8 cellular contexts compared by ENCODE assay signal in genomic region chr6:34791842-34792604, GRCh38. TPM values are rescaled to one million over a fixed set of nuclear protein-coding genes. Genes with fewer than 3 reads are reported as not detected.
DNase-seq lines count a peak whose midpoint lies in the region; ATAC-seq and TF ChIP-seq lines count a peak whose summit lies in the region.

TSS of gene BLTP3A (plus strand) at chr6:34792083. CDS start at chr6:34792251, 168 bp downstream.

- H3K4me1 ChIP-seq in HCT116 (ENCODE audit: control insufficient read depth in 1 of 2, insufficient read depth in 2 of 2, low read length in 2 of 2) (peaks cover 5 to 17% of the 10 kb centered on the region in 2 experiments; a peak in 3 of 4 replicates), heart left ventricle (peaks cover 0 to 38% (median 16%) of the 10 kb centered on the region in 12 donors)

- BruUV-seq in HCT116 (replicated peaks; lab: Mats Ljungman, UMichigan), result no TSS peak

- H3K4me2 ChIP-seq in HCT116 (ENCODE audit: low read length) (peak within 1 kb of the TSS; percentile 82), SU-DHL-6 (ENCODE audit: low read depth, low read length, poor library complexity, severe bottlenecking) (peak within 1 kb of the TSS; percentile 92)

- intact Hi-C loops in HCT116 (cut with micrococcal nuclease), result no loop called here
- intact Hi-C loops in heart left ventricle (cut with DNase I), result loop anchor here in 5 of 10 donors (1.0 to 5.0 kb wide), 3 partner anchors 35 kb away; partner anchors contain the start of gene SNRPC (in 5 of the 5)
- intact Hi-C loops in posterior cingulate gyrus (cut with DNase I), result loop anchor here (5.0 kb wide), 1 partner anchor 35 kb away; the partner anchor contains the start of gene SNRPC

- H3K36me3 Mint-ChIP-seq in activated naive CD8-positive, alpha-beta T cell treated with anti-CD3 and anti-CD28 coated beads, Interleukin-2, amount 50 U/mL, for 24 hours (ENCODE audit: low read depth), result no peaks in the 10 kb centered on the region
- no peaks in the 10 kb centered on the region for H3K36me3 Mint-ChIP-seq in type B pancreatic cell

- peak within 1 kb of the TSS; percentile 76 to 81 for H3K4me3 ChIP-seq in HCT116 (replicated peaks in 1 of 2; ENCODE audit: low read depth in 1 of 2, low read length in 2 of 2)
- H3K4me3 ChIP-seq in SU-DHL-6 (ENCODE audit: insufficient read depth, low read length, poor library complexity, severe bottlenecking), result peak within 1 kb of the TSS; percentile 98
- H3K4me3 ChIP-seq in heart left ventricle, result peak within 1 kb of the TSS; percentile 73 to 99 (median 94)

- H3K27ac Mint-ChIP-seq in activated naive CD8-positive, alpha-beta T cell treated with anti-CD3 and anti-CD28 coated beads, Interleukin-2, amount 50 U/mL, for 24 hours, result peak within 1 kb of the TSS; percentile 97
- peak within 1 kb of the TSS; percentile 97 for H3K27ac Mint-ChIP-seq in type B pancreatic cell

- ATAC-seq in HCT116 (peak; percentile 93), heart left ventricle (peak; percentile 75 to 95 (median 91))
- ATAC-seq in activated naive CD8-positive, alpha-beta T cell treated with anti-CD3 and anti-CD28 coated beads, Interleukin-2, amount 50 U/mL, for 24 hours, result peak; percentile 89

- H4K20me1 ChIP-seq in HCT116 (ENCODE audit: insufficient read depth) (no peaks in the 10 kb centered on the region), SU-DHL-6 (ENCODE audit: low read depth, low read length) (no peaks in the 10 kb centered on the region)

- H3K27me3 Mint-ChIP-seq in activated naive CD8-positive, alpha-beta T cell treated with anti-CD3 and anti-CD28 coated beads, Interleukin-2, amount 50 U/mL, for 24 hours, result no peaks in the 10 kb centered on the region
- H3K27me3 Mint-ChIP-seq in type B pancreatic cell, result no peaks in the 10 kb centered on the region

- DNase-seq in GM03348 (ENCODE audit: low spot score) (peak; percentile 95), HCT116 (ENCODE audit: low read depth, low spot score) (peak; percentile 33), MV-4-11 (lab: John Stamatoyannopoulos, UW) (peak; percentile 74), heart left ventricle (peak; percentile 68 to 89 (median 83)), posterior cingulate gyrus (peak; percentile 42 to 94 (median 66)), type B pancreatic cell (ENCODE audit: extremely low spot score, unreplicated experiment) (peak; percentile 81)
- peak; percentile 79 for DNase-seq in activated naive CD8-positive, alpha-beta T cell treated with anti-CD3 and anti-CD28 coated beads, Interleukin-2, amount 50 U/mL, for 24 hours

- RAD21 ChIA-PET in HCT116 (lab: Charles Lee; ENCODE audit: low non-redundant PET in 1 of 2, low total read pairs in 2 of 2, uncharacterized antibody in 2 of 2, unreplicated experiment in 2 of 2), result no interaction called here

- H3K4me3 Mint-ChIP-seq in activated naive CD8-positive, alpha-beta T cell treated with anti-CD3 and anti-CD28 coated beads, Interleukin-2, amount 50 U/mL, for 24 hours, result peak within 1 kb of the TSS; percentile 97
- H3K4me3 Mint-ChIP-seq in type B pancreatic cell, result peak within 1 kb of the TSS; percentile 95

- peak; percentile 85 for TF ChIP-seq POLR2A in HCT116 (IDR thresholded peaks at IDR 0.05; ENCODE audit: borderline replicate concordance, extremely low read depth, insufficient read depth, insufficient read length)
- peak; percentile 28 to 36 for TF ChIP-seq POLR2A in heart left ventricle (IDR thresholded peaks at IDR 0.05)

- CTCF ChIA-PET in HCT116 (lab: Charles Lee), result interaction anchor here (1.0 to 2.0 kb wide), 4 partner anchors 9 to 348 kb away, joined by 3 to 6 read pairs (median 4); partner anchors contain the start of gene SNRPC

- peaks cover 41% of the 10 kb centered on the region for H3K79me2 ChIP-seq in HCT116 (ENCODE audit: insufficient read depth, low read length)
- H3K79me2 ChIP-seq in SU-DHL-6 (ENCODE audit: insufficient read depth, low read length), result peaks cover 48% of the 10 kb centered on the region

- H3K9me2 ChIP-seq in HCT116 (ENCODE audit: insufficient read depth), result no peaks in the 10 kb centered on the region
- H3K9me2 ChIP-seq in SU-DHL-6 (replicated peaks; ENCODE audit: insufficient read depth, low read length), result no peaks in the 10 kb centered on the region

- H3K9ac ChIP-seq in HCT116 (ENCODE audit: low read length) (peak within 1 kb of the TSS; percentile 85), SU-DHL-6 (ENCODE audit: low read length) (peak within 1 kb of the TSS; percentile 93)

- H2AFZ ChIP-seq in HCT116 (ENCODE audit: low read depth, low read length, poor library complexity, severe bottlenecking) (peak within 1 kb of the TSS; percentile 1), SU-DHL-6 (ENCODE audit: low read depth, low read length, severe bottlenecking) (peak within 1 kb of the TSS; percentile 95)

- no peaks in the 10 kb centered on the region for H3K9me3 Mint-ChIP-seq in activated naive CD8-positive, alpha-beta T cell treated with anti-CD3 and anti-CD28 coated beads, Interleukin-2, amount 50 U/mL, for 24 hours
- H3K9me3 Mint-ChIP-seq in type B pancreatic cell, result no peaks in the 10 kb centered on the region

- H3K4me1 Mint-ChIP-seq in activated naive CD8-positive, alpha-beta T cell treated with anti-CD3 and anti-CD28 coated beads, Interleukin-2, amount 50 U/mL, for 24 hours, result peaks cover 22% of the 10 kb centered on the region
- H3K4me1 Mint-ChIP-seq in type B pancreatic cell (ENCODE audit: unreplicated experiment), result peaks cover 26% of the 10 kb centered on the region

- WGBS in heart left ventricle, 4 donors, result 0 to 1% (median 0%) methylated on average over 45 to 93 of the region's 93 CpGs

- TF ChIP-seq CTCF in HCT116 (IDR thresholded peaks at IDR 0.05 in 2 of 3, conservative IDR thresholded peaks at IDR 0.05 in 1 of 3; ENCODE audit: borderline replicate concordance in 1 of 3, insufficient read depth in 1 of 3, low read depth in 2 of 3, low read length in 2 of 3) (no peak), SU-DHL-6 (IDR thresholded peaks at IDR 0.05; ENCODE audit: insufficient read depth, low read length, poor library complexity, severe bottlenecking) (no peak), heart left ventricle (IDR thresholded peaks at IDR 0.05) (no peak), type B pancreatic cell (conservative IDR thresholded peaks at IDR 0.05) (no peak)

- H3K36me3 ChIP-seq in HCT116 (ENCODE audit: control insufficient read depth in 1 of 2, insufficient read depth in 2 of 2, low read length in 2 of 2) (no peaks in the 10 kb centered on the region), SU-DHL-6 (ENCODE audit: low read length) (no peaks in the 10 kb centered on the region), heart left ventricle (no peaks in the 10 kb centered on the region)

- peaks cover 22% of the 10 kb centered on the region for H3F3A ChIP-seq in SU-DHL-6 (ENCODE audit: insufficient read depth)

- no peak for TF ChIP-seq RAD21 in HCT116 (IDR thresholded peaks at IDR 0.05; ENCODE audit: low read depth)

- H3K9me3 ChIP-seq in HCT116 (ENCODE audit: control insufficient read depth in 1 of 2, insufficient read depth in 1 of 2, low read depth in 1 of 2, low read length in 2 of 2) (no peaks in the 10 kb centered on the region), SU-DHL-6 (ENCODE audit: insufficient read depth, low read length) (no peaks in the 10 kb centered on the region), heart left ventricle (no peaks in the 10 kb centered on the region)

- POLR2A ChIA-PET in HCT116 (lab: Charles Lee), result interaction anchor here (0.9 to 1.5 kb wide), 5 partner anchors 15 to 56 kb away, joined by 3 to 4 read pairs (median 3); partner anchors contain the start of gene SNRPC

- no peaks in the 10 kb centered on the region for H3K27me3 ChIP-seq in HCT116 (ENCODE audit: insufficient read depth, low read length)
- no peaks in the 10 kb centered on the region for H3K27me3 ChIP-seq in SU-DHL-6 (ENCODE audit: low read length)
- H3K27me3 ChIP-seq in heart left ventricle, result no peaks in the 10 kb centered on the region

- H3K27ac ChIP-seq in HCT116 (ENCODE audit: low read depth, low read length), result peak within 1 kb of the TSS; percentile 67
- peak within 1 kb of the TSS; percentile 73 for H3K27ac ChIP-seq in SU-DHL-6 (ENCODE audit: low read depth, low read length)
- peak within 1 kb of the TSS; percentile 85 to 98 (median 96) for H3K27ac ChIP-seq in heart left ventricle

TF ChIP-seq in HCT116, 20 proteins besides CTCF, POLR2A, EP300 and RAD21:
- TF ChIP-seq ATF3 (IDR thresholded peaks at IDR 0.05) (no peak), TCF7L2 (IDR thresholded peaks at IDR 0.05; ENCODE audit: borderline replicate concordance, extremely low read depth, insufficient read depth, insufficient read length) (peak; percentile 14), MAX (IDR thresholded peaks at IDR 0.05) (peak; percentile 61; the same call in 1 of the 2 replicates), YY1 (IDR thresholded peaks at IDR 0.05; ENCODE audit: extremely low read depth, insufficient replicate concordance, low read depth, low read length) (peak; percentile 72), ZFX (IDR thresholded peaks at IDR 0.05) (peak; percentile 97), CBX3 (IDR thresholded peaks at IDR 0.05; ENCODE audit: low read depth) (no peak), SRF (IDR thresholded peaks at IDR 0.05; ENCODE audit: low read depth) (no peak), SP1 (IDR thresholded peaks at IDR 0.05; ENCODE audit: low read depth) (no peak), POLR2AphosphoS5 (IDR thresholded peaks at IDR 0.05; ENCODE audit: low read depth, low read length) (peak; percentile 84)

RNA-seq across cellular contexts. Expression of gene BLTP3A, which starts in this region (rescaled TPM):
- total RNA-seq in HCT116 (2021; ENCODE audit: unreplicated experiment) (21.5 TPM), heart left ventricle (10 to 100 TPM; 16.5 to 36.8 (median 22.4) TPM), type B pancreatic cell (ENCODE audit: low replicate concordance) (13.0 and 16.1 TPM in 2 replicates)
- 9.5 and 11.0 TPM in 2 replicates for polyA plus RNA-seq in HCT116 (2012)
- 10 to 100 TPM in 1 of 2 donors, 1 to 10 TPM in 1; 4.1 to 13.9 TPM for polyA plus RNA-seq in heart left ventricle

Comparison
In these comparisons a context has a peak if more than half of its experiments do, and no peak if none do; other contexts are left out.
1. Peak in every context shown above with its lines: DNase-seq, ATAC-seq, H3K4me3 ChIP-seq and H3K27ac ChIP-seq.
2. DNase-seq: peak in every context shown above with its lines; median percentile 95 in GM03348; 83 in heart left ventricle; 81 in type B pancreatic cell; 79 in activated naive CD8-positive, alpha-beta T cell treated with anti-CD3 and anti-CD28 coated beads, Interleukin-2, amount 50 U/mL, for 24 hours; 74 in MV-4-11; 66 in posterior cingulate gyrus; 33 in HCT116.